In the genomic region with DNA sequence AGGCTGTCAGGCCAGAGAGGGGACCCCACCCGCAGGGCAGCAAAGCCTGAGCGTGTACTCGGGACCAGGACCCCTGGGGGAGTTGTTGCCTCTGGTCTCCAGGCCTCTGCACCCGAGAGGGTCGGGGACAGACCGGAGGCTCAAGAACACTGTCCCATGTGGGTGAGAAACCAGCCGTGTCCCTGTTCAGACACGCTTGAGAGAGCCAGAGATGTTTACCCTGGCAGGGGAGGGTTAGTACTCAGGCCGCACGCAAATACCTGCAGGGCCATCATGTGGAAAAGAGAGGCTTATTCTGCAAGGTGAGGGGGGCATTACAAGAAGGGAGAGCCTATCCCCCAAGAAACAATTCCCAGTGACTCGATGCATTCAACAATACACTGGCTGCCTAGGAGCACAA, we compare ENCODE assay signal across 20 cellular contexts.
"Had no signal": no experiment of that assay in that cellular context is flagged by ENCODE, and none has a peak within 500 bp of the region (broad histone marks: within the 10 kb centered on the region; RNA-seq: fewer than 3 reads in every experiment).

No MANE protein-coding gene starts in this region.

- H3K4me3 Mint-ChIP-seq: activated CD4-positive, alpha-beta T cell treated with anti-CD3 and anti-CD28 coated beads, Interleukin-2, amount 10 ng/mL, durations not matched to agents 24 days and 14 days; activated CD8-positive, alpha-beta T cell treated with anti-CD3 and anti-CD28 coated beads, Interleukin-2, amount 10 ng/mL, durations not matched to agents 7 days and 5 days; activated naive CD8-positive, alpha-beta T cell; brain; central memory CD8-positive, alpha-beta T cell; mesothelial cell of epicardium; stimulated activated memory B cell treated with anti-CD40 and anti-IgM and Interleukin-4, amounts not matched to agents 10 μg/mL and 1 μg/mL and 100 μg/mL, for 72 hours; T-helper 17 cell; WTC11 had no signal

- H3K27ac Mint-ChIP-seq: activated CD4-positive, alpha-beta T cell treated with anti-CD3 and anti-CD28 coated beads, Interleukin-2, amount 10 ng/mL, durations not matched to agents 24 days and 14 days; activated CD8-positive, alpha-beta T cell treated with anti-CD3 and anti-CD28 coated beads, Interleukin-2, amount 10 ng/mL, durations not matched to agents 7 days and 5 days; activated naive CD8-positive, alpha-beta T cell; mesothelial cell of epicardium; stimulated activated memory B cell treated with anti-CD40 and anti-IgM and Interleukin-4, amounts not matched to agents 10 μg/mL and 1 μg/mL and 100 μg/mL, for 72 hours; T-helper 17 cell; WTC11 had no signal

- H3K36me3 Mint-ChIP-seq: activated naive CD8-positive, alpha-beta T cell; brain; mesothelial cell of epicardium; stimulated activated memory B cell treated with anti-CD40 and anti-IgM and Interleukin-4, amounts not matched to agents 10 μg/mL and 1 μg/mL and 100 μg/mL, for 72 hours; WTC11 had no signal

- H3K4me3 ChIP-seq: coronary artery, esophagus squamous epithelium, lung, pancreas, transverse colon had no signal

- H3K4me1 ChIP-seq: pancreas, transverse colon had no signal

- DNase-seq: activated CD4-positive, alpha-beta T cell treated with anti-CD3 and anti-CD28 coated beads, Interleukin-2, amount 10 ng/mL, durations not matched to agents 24 days and 14 days; activated CD8-positive, alpha-beta memory T cell treated with anti-CD3 and anti-CD28 coated beads, Interleukin-2, amount 50 U/mL, for 4 hours; activated CD8-positive, alpha-beta T cell treated with anti-CD3 and anti-CD28 coated beads, Interleukin-2, amount 10 ng/mL, durations not matched to agents 7 days and 5 days; activated gamma-delta T cell; activated T-cell treated with anti-CD3 and anti-CD28 coated beads, Interleukin-2, amount 50 U/mL, for 48 hours; amygdala; esophagus squamous epithelium; hypothalamus; pancreas; retina; T-helper 17 cell; transverse colon had no signal

- H3K9me3 Mint-ChIP-seq: activated CD4-positive, alpha-beta T cell treated with anti-CD3 and anti-CD28 coated beads, Interleukin-2, amount 10 ng/mL, durations not matched to agents 24 days and 14 days; brain; central memory CD8-positive, alpha-beta T cell; mesothelial cell of epicardium; stimulated activated memory B cell treated with anti-CD40 and anti-IgM and Interleukin-4, amounts not matched to agents 10 μg/mL and 1 μg/mL and 100 μg/mL, for 72 hours; WTC11 had no signal

- H3K4me1 Mint-ChIP-seq: activated CD4-positive, alpha-beta T cell treated with anti-CD3 and anti-CD28 coated beads, Interleukin-2, amount 10 ng/mL, durations not matched to agents 24 days and 14 days; mesothelial cell of epicardium; stimulated activated memory B cell treated with anti-CD40 and anti-IgM and Interleukin-4, amounts not matched to agents 10 μg/mL and 1 μg/mL and 100 μg/mL, for 72 hours; T-helper 17 cell; WTC11 had no signal

- H3K36me3 ChIP-seq: esophagus squamous epithelium, pancreas, transverse colon had no signal

- H3K9me3 ChIP-seq: esophagus squamous epithelium, pancreas, transverse colon had no signal

- H3K27ac ChIP-seq: esophagus squamous epithelium, pancreas, transverse colon had no signal

- H3K27me3 ChIP-seq: pancreas had no signal

- H3K27me3 Mint-ChIP-seq: activated CD4-positive, alpha-beta T cell treated with anti-CD3 and anti-CD28 coated beads, Interleukin-2, amount 10 ng/mL, durations not matched to agents 24 days and 14 days; brain had no signal

- ATAC-seq: activated CD8-positive, alpha-beta T cell treated with anti-CD3 and anti-CD28 coated beads, Interleukin-2, amount 10 ng/mL, durations not matched to agents 7 days and 5 days; pancreas; stimulated activated memory B cell treated with anti-CD40 and anti-IgM and Interleukin-4, amounts not matched to agents 10 μg/mL and 1 μg/mL and 100 μg/mL, for 72 hours; T-helper 17 cell; WTC11 had no signal
